ENCODE assay signal across 19 cellular contexts in the genomic region with DNA sequence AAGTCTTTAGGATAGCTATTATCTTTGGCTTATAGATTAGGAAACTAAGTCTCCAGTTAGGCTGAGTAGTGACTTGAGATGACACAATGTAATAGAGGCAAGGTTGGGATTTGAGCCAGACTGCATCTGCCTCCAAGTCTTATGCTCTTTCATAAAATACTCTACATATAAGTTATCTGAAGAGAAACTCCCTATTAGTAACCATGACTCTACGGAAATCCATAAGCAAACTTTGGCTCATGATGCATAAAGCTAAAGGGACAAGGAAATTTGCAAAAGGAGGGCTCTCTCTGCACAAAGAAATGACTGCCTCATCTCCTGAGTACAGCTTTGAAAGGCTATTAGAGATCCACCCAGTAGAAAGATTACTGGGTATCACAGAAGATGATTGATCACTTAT.
A peak's percentile ranks its signal among the peaks of the same experiment; 100 is the strongest.
DNase-seq lines count a peak whose midpoint lies in the region; ATAC-seq, FAIRE-seq and TF ChIP-seq lines count a peak whose summit lies in the region.
"Had no signal": no experiment of that assay in that cellular context is flagged by ENCODE, and none has a peak within 500 bp of the region (broad histone marks: within the 10 kb centered on the region; RNA-seq: fewer than 3 reads in every experiment).

No MANE protein-coding gene starts in this region.

- ATAC-seq in GM19324 (IDR thresholded peaks at IDR 0.05; ENCODE audit: low FRiP score, unreplicated experiment), result no peak
- ATAC-seq: CD8-positive, alpha-beta T cell; HCT116 had no signal

- no peak overlapping the region for H3K27ac ChIP-seq in breast epithelium
- H3K27ac ChIP-seq: 22Rv1 had no signal

- H3K4me3 ChIP-seq in breast epithelium (no peak overlapping the region), epithelial cell of esophagus (ENCODE audit: low read length) (no peak overlapping the region), fibroblast of the aortic adventitia (ENCODE audit: low read depth, low read length) (no peak overlapping the region)

- H3K4me3 Mint-ChIP-seq in MCF 10A (ENCODE audit: unreplicated experiment), result no peak overlapping the region
- H3K4me3 Mint-ChIP-seq: CD14-positive monocyte; CD8-positive, alpha-beta T cell had no signal

- no peaks in the 10 kb centered on the region for H3K9me3 ChIP-seq in breast epithelium

- no peaks in the 10 kb centered on the region for H3K4me1 ChIP-seq in breast epithelium

- no peak for TF ChIP-seq POLR2A in breast epithelium (IDR thresholded peaks at IDR 0.05)
- TF ChIP-seq POLR2A in H54 (IDR thresholded peaks at IDR 0.05; ENCODE audit: low read depth, low read length), result no peak

- no peaks in the 10 kb centered on the region for H3K36me3 ChIP-seq in breast epithelium

- FAIRE-seq in H54 (lab: Jason Lieb, UNC), result no peak
- FAIRE-seq: D721Med, GM12892 had no signal

- TF ChIP-seq CTCF in MCF 10A (IDR thresholded peaks at IDR 0.05; ENCODE audit: unreplicated experiment) (no peak), breast epithelium (IDR thresholded peaks at IDR 0.05) (no peak), epithelial cell of esophagus (IDR thresholded peaks at IDR 0.05; ENCODE audit: insufficient read depth, low read depth, low read length, missing control alignments) (no peak), fibroblast of the aortic adventitia (IDR thresholded peaks at IDR 0.05; ENCODE audit: insufficient read depth, low read length) (no peak)

- H3K4me1 Mint-ChIP-seq in MCF 10A (ENCODE audit: insufficient read depth, unreplicated experiment), result peaks cover 20% of the 10 kb centered on the region

- H3K27ac Mint-ChIP-seq in MCF 10A (ENCODE audit: low read depth, unreplicated experiment), result peak overlapping the region; percentile 3
- H3K27ac Mint-ChIP-seq: CD14-positive monocyte; CD8-positive, alpha-beta T cell had no signal

- no peaks in the 10 kb centered on the region for H3K27me3 ChIP-seq in breast epithelium

- no peaks in the 10 kb centered on the region for H3K9me3 Mint-ChIP-seq in MCF 10A (ENCODE audit: unreplicated experiment)
- H3K9me3 Mint-ChIP-seq: CD8-positive, alpha-beta T cell had no signal

- BruUV-seq in MCF 10A (replicated peaks; lab: Mats Ljungman, UMichigan), result no TSS peak

- POLR2A ChIA-PET in MCF 10A (lab: Yijun Ruan, JAX), result interaction anchor here (1.3 to 1.7 kb wide), 2 partner anchors 10 to 78 kb away, joined by 3 to 7 read pairs; no protein-coding TSS in a partner anchor

- intact Hi-C loops in MCF 10A (cut with micrococcal nuclease), result no loop called here
- intact Hi-C loops in breast epithelium (cut with DNase I; ENCODE audit: low total_unique reads), result no loop called here

- CTCF ChIA-PET in MCF 10A (lab: Yijun Ruan, JAX), result interaction anchor here (0.5 to 1.3 kb wide), 3 partner anchors 64 to 129 kb away, joined by 3 to 5 read pairs (median 3); no protein-coding TSS in a partner anchor

- peak; percentile 16 for DNase-seq in MCF 10A (ENCODE audit: unreplicated experiment)
- no peak for DNase-seq in breast epithelium (ENCODE audit: low spot score in 2 of 2)
- DNase-seq in epithelial cell of esophagus (ENCODE audit: low read depth), result peak; percentile 68
- peak; percentile 48 for DNase-seq in fibroblast of the aortic adventitia (ENCODE audit: low read depth)
- no peak for DNase-seq in mesenteric fat pad (ENCODE audit: low spot score)
- DNase-seq in H54 (ENCODE audit: insufficient read length, low spot score), result no peak
- DNase-seq in DMS53 (lab: John Stamatoyannopoulos, UW), result no peak
- DNase-seq: CD8-positive, alpha-beta T cell; COR-L47; DMS153; DND-41; GDM1; IMR-90 had no signal

- H3K27me3 Mint-ChIP-seq in MCF 10A (ENCODE audit: insufficient read depth, unreplicated experiment), result no peaks in the 10 kb centered on the region

- H3K36me3 Mint-ChIP-seq in MCF 10A (ENCODE audit: insufficient read depth, unreplicated experiment), result no peaks in the 10 kb centered on the region
- H3K36me3 Mint-ChIP-seq: CD8-positive, alpha-beta T cell had no signal

Comparison
In these comparisons a context has a peak if more than half of its experiments do, and no peak if none do; other contexts are left out.
1. DNase-seq: peak in MCF 10A (single experiment), epithelial cell of esophagus (single experiment) and fibroblast of the aortic adventitia (single experiment); none in breast epithelium (0 of 2), mesenteric fat pad (single experiment), H54 (single experiment) and DMS53 (single experiment).